ENCODE assay signal across 8 cellular contexts in the genomic region with DNA sequence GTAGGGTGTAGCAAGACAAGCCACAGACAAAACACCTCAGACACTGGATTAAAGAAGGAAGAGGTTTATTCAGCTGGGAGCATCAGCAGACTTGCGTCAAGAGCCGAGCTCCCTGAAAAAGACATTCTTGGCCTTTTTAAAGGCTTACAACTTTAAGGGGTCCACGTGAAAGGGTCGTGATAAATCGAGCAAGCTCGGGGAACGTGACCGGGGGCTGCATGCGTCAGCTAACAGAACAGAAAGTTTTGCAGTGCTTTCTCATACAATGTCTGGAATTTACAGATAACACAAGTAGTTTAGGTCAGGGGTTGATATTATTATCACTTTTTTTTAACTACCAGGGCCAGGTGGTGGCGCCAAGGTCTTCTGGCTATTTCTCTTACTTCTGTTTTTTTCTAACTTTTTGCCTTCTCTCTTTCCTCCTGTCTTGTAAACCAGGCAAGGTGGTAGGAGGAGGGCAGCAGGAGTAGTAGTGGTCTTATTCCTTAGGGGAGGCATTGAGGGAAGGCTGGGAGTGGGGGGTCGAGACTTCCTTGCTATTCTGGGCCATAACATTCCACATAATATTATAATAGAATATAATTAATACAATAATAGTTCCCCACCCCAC. TPM values are rescaled to one million over a fixed set of nuclear protein-coding genes. Genes with fewer than 3 reads are reported as not detected.
DNase-seq lines count a peak whose midpoint lies in the region; ATAC-seq, FAIRE-seq and TF ChIP-seq lines count a peak whose summit lies in the region.

No MANE protein-coding gene starts in this region.

- intact Hi-C loops in activated CD8-positive, alpha-beta T cell treated with anti-CD3 and anti-CD28 coated beads for 36 hours (cut with micrococcal nuclease): loop anchor here (10.0 kb wide), 1 partner anchor 195 kb away; no protein-coding TSS in a partner anchor
- intact Hi-C loops in HepG2 (cut with micrococcal nuclease; ENCODE audit: unreplicated experiment): loop anchor here (1.0 kb wide), 1 partner anchor 8 kb away; no protein-coding TSS in a partner anchor

- peak overlapping the region; percentile 76 for H3K9ac ChIP-seq in HepG2 (ENCODE audit: insufficient read depth, low read depth, low read length)

- TF ChIP-seq POLR2A in HepG2 (IDR thresholded peaks at IDR 0.05; ENCODE audit: insufficient read depth in 1 of 2, low read depth in 2 of 2, low read length in 2 of 2) (no peak), H54 (IDR thresholded peaks at IDR 0.05; ENCODE audit: low read depth, low read length) (no peak)

- H3K4me2 ChIP-seq in HepG2 (ENCODE audit: low read depth, low read length): peak overlapping the region; percentile 96

- TF ChIP-seq RAD21 in HepG2 (CRISPR knock-in tag; IDR thresholded peaks at IDR 0.05): no peak

- H3K79me2 ChIP-seq in ACC112 (ENCODE audit: control insufficient read depth, insufficient read depth, low read length, unreplicated experiment) (peaks cover 25% of the 10 kb centered on the region), HepG2 (ENCODE audit: insufficient read depth, low read length) (no peaks in the 10 kb centered on the region)

- POLR2A ChIA-PET in activated CD8-positive, alpha-beta T cell treated with anti-CD3 and anti-CD28 coated beads for 36 hours (lab: Charles Lee): interaction anchor here (1.1 kb wide), 1 partner anchor 44 kb away, joined by 3 read pairs; no protein-coding TSS in a partner anchor
- POLR2A ChIA-PET in HepG2 (lab: Yijun Ruan, JAX): interaction anchor here (0.7 to 2.9 kb wide), 14 partner anchors 8 to 289 kb away, joined by 3 to 15 read pairs (median 4); a partner anchor contains a TSS

- no peak for TF ChIP-seq EP300 in HepG2 (IDR thresholded peaks at IDR 0.05; ENCODE audit: low read depth in 2 of 2, low read length in 2 of 2)
- no peak for TF ChIP-seq EP300 in HepG2 (CRISPR knock-in tag; IDR thresholded peaks at IDR 0.05; ENCODE audit: borderline replicate concordance)

- no peaks in the 10 kb centered on the region for H4K20me1 ChIP-seq in HepG2 (ENCODE audit: insufficient read depth, low read length)

- H3K27me3 Mint-ChIP-seq in activated CD8-positive, alpha-beta T cell treated with anti-CD3 and anti-CD28 coated beads for 36 hours: no peaks in the 10 kb centered on the region

- DNase-seq in HUDEP-2 (lab: John Stamatoyannopoulos, UW; ENCODE audit: unreplicated experiment in 76 of 76) (peak in 71 of 76 experiments; percentile 19 to 93 (median 60)), HepG2 (ENCODE audit: low spot score) (no peak), H54 (ENCODE audit: insufficient read length, low spot score) (no peak), SK-N-DZ (ENCODE audit: low spot score) (no peak)
- peak; percentile 58 for DNase-seq in activated CD8-positive, alpha-beta T cell treated with anti-CD3 and anti-CD28 coated beads for 36 hours
- DNase-seq in NK-92 treated with Interleukin-12 subunit alpha and Interleukin-12 subunit beta, amount 100 ng/mL, for 24 hours (lab: John Stamatoyannopoulos, UW): no peak

- no peak for TF ChIP-seq CTCF in activated CD8-positive, alpha-beta T cell treated with anti-CD3 and anti-CD28 coated beads for 36 hours (IDR thresholded peaks at IDR 0.05)
- TF ChIP-seq CTCF in HepG2 (CRISPR knock-in tag; IDR thresholded peaks at IDR 0.05): peak; percentile 45

- no TSS peak for BruUV-seq in HepG2 (replicated peaks; lab: Mats Ljungman, UMichigan)

- peak overlapping the region; percentile 78 for H3K4me3 ChIP-seq in ACC112 (ENCODE audit: low read depth, low read length)
- H3K4me3 ChIP-seq in HepG2 (replicated peaks in 1 of 3; ENCODE audit: insufficient read depth in 1 of 3, low read depth in 2 of 3, low read length in 3 of 3): peak overlapping the region; percentile 41 to 77 (median 53)

- H3K27ac Mint-ChIP-seq in activated CD8-positive, alpha-beta T cell treated with anti-CD3 and anti-CD28 coated beads for 36 hours: no peak overlapping the region

- no peak overlapping the region for H3K4me3 Mint-ChIP-seq in activated CD8-positive, alpha-beta T cell treated with anti-CD3 and anti-CD28 coated beads for 36 hours

- H3K36me3 Mint-ChIP-seq in activated CD8-positive, alpha-beta T cell treated with anti-CD3 and anti-CD28 coated beads for 36 hours (ENCODE audit: low read depth): no peaks in the 10 kb centered on the region

- H2AFZ ChIP-seq in ACC112 (ENCODE audit: low read length, unreplicated experiment) (no peak overlapping the region), HepG2 (ENCODE audit: low read length) (no peak overlapping the region)

- H3K4me1 ChIP-seq in ACC112 (ENCODE audit: control insufficient read depth, insufficient read depth, low read length, unreplicated experiment): peaks cover 47% of the 10 kb centered on the region
- H3K4me1 ChIP-seq in HepG2 (ENCODE audit: insufficient read depth, low read length): peaks cover 94% of the 10 kb centered on the region

- H3K9me3 ChIP-seq in HepG2 (ENCODE audit: low read length): no peaks in the 10 kb centered on the region

- CTCF ChIA-PET in activated CD8-positive, alpha-beta T cell treated with anti-CD3 and anti-CD28 coated beads for 36 hours (lab: Charles Lee): interaction anchor here (0.7 to 2.3 kb wide), 3 partner anchors 15 to 200 kb away, joined by 3 to 8 read pairs (median 4); no protein-coding TSS in a partner anchor
- CTCF ChIA-PET in HepG2 (lab: Yijun Ruan, JAX; ENCODE audit: low intra/inter-chr PET ratio, low total read pairs): interaction anchor here (1.4 kb wide), 1 partner anchor 11 kb away, joined by 7 read pairs; no protein-coding TSS in a partner anchor

- H3K27me3 ChIP-seq in ACC112 (ENCODE audit: insufficient read depth, low read length): no peaks in the 10 kb centered on the region
- H3K27me3 ChIP-seq in HepG2 (ENCODE audit: control insufficient read depth in 1 of 2, insufficient read depth in 2 of 2, low read length in 2 of 2): no peaks in the 10 kb centered on the region

- in situ Hi-C loops in HepG2 (cut with HindIII; ENCODE audit: extremely low pct_ligation_motif_present, low pct_unique_long_range_greater_than_20kb): no loop called here

- H3K36me3 ChIP-seq in ACC112 (ENCODE audit: insufficient read depth, low read length) (no peaks in the 10 kb centered on the region), HepG2 (replicated peaks in 1 of 2; ENCODE audit: control insufficient read depth in 1 of 2, insufficient read depth in 2 of 2, low read length in 2 of 2) (no peaks in the 10 kb centered on the region)

- 2% methylated on average over 11 of the region's 11 CpGs for WGBS in HepG2 (ENCODE audit: low lambda C conversion rate)

- ATAC-seq in activated CD8-positive, alpha-beta T cell treated with anti-CD3 and anti-CD28 coated beads for 36 hours: no peak
- ATAC-seq in HepG2 (no peak), HG02884 (IDR thresholded peaks at IDR 0.05; ENCODE audit: unreplicated experiment) (no peak)

- H3K27ac ChIP-seq in ACC112 (ENCODE audit: low read depth, low read length) (peak overlapping the region; percentile 93), HepG2 (ENCODE audit: extremely low read length, insufficient read depth, low read length) (peak overlapping the region; percentile 78)

- H3K4me1 Mint-ChIP-seq in activated CD8-positive, alpha-beta T cell treated with anti-CD3 and anti-CD28 coated beads for 36 hours (ENCODE audit: low read depth): peaks cover 10% of the 10 kb centered on the region

- FAIRE-seq in HepG2 (lab: Jason Lieb, UNC) (no peak), H54 (lab: Jason Lieb, UNC) (no peak)

- no peaks in the 10 kb centered on the region for H3K9me3 Mint-ChIP-seq in activated CD8-positive, alpha-beta T cell treated with anti-CD3 and anti-CD28 coated beads for 36 hours

RNA-seq across cellular contexts. Expression of a gene that starts 0.6 kb away (rescaled TPM):
- under 1 TPM; 0.09 to 0.11 TPM for total RNA-seq in activated CD8-positive, alpha-beta T cell treated with anti-CD3 and anti-CD28 coated beads for 36 hours
- total RNA-seq in HepG2 (2016; rRNA removed; fragmentation: Illumina TruSeq; extraction: Trizol): 4.0 and 4.5 TPM in 2 replicates
- 0.62 and 0.91 TPM in 2 replicates for total RNA-seq in HepG2 (2016; cell fraction: cytosol; rRNA removed; fragmentation: Illumina TruSeq; extraction: Trizol; ENCODE audit: low read depth)
- 4.3 and 4.5 TPM in 2 replicates for total RNA-seq in HepG2 (2016; cell fraction: insoluble cytoplasmic fraction; rRNA removed; fragmentation: Illumina TruSeq; extraction: Trizol)
- 2.2 and 2.4 TPM in 2 replicates for total RNA-seq in HepG2 (2016; cell fraction: membrane; rRNA removed; fragmentation: Illumina TruSeq; extraction: Trizol)
- 1.6 and 2.1 TPM in 2 replicates for total RNA-seq in HepG2 (2016; cell fraction: nucleus; rRNA removed; fragmentation: Illumina TruSeq; extraction: Trizol)
- 5.1 and 6.7 TPM in 2 replicates for polyA plus RNA-seq in HepG2 (2011; rRNA removed)
- polyA plus RNA-seq in HepG2 (2011; cell fraction: cytosol; rRNA removed): 2.8 and 5.9 TPM in 2 replicates
- polyA plus RNA-seq in HepG2 (2011; cell fraction: nucleus; rRNA removed): 5.1 and 6.8 TPM in 2 replicates
- 2.1 and 3.2 TPM in 2 replicates for polyA plus RNA-seq in HepG2 (2012)
- polyA plus RNA-seq in HepG2 (2016; cell fraction: cytosol; fragmentation: Illumina TruSeq; extraction: Trizol; ENCODE audit: low read depth): 0.81 and 0.85 TPM in 2 replicates
- 4.5 and 4.7 TPM in 2 replicates for polyA plus RNA-seq in HepG2 (2016; cell fraction: insoluble cytoplasmic fraction; fragmentation: Illumina TruSeq; extraction: Trizol; ENCODE audit: low read depth)
- polyA plus RNA-seq in HepG2 (2016; cell fraction: membrane; fragmentation: Illumina TruSeq; extraction: Trizol; ENCODE audit: low read depth): 1.9 and 2.1 TPM in 2 replicates
- polyA plus RNA-seq in HepG2 (2016; cell fraction: nucleus; fragmentation: Illumina TruSeq; extraction: Trizol; ENCODE audit: insufficient read depth, low read depth): 4.1 and 4.6 TPM in 2 replicates
- polyA minus RNA-seq in HepG2 (2011; rRNA and poly(A)+ RNA removed; ENCODE audit: low replicate concordance): 7.3 and 37.4 TPM in 2 replicates
- polyA minus RNA-seq in HepG2 (2011; cell fraction: cytosol; rRNA and poly(A)+ RNA removed): 2.2 and 3.3 TPM in 2 replicates
- polyA minus RNA-seq in HepG2 (2011; cell fraction: nucleus; rRNA and poly(A)+ RNA removed): 1.6 and 3.1 TPM in 2 replicates
- polyA plus RNA-seq in SK-N-DZ (2014; cell fraction: cytosol; rRNA removed): 0.77 and 1.3 TPM in 2 replicates
- polyA plus RNA-seq in SK-N-DZ (2014; cell fraction: nucleus; rRNA removed): 1.1 TPM in 2 replicates

RNA-seq across cellular contexts. Expression of a gene that starts 5.6 kb away (rescaled TPM):
- total RNA-seq in activated CD8-positive, alpha-beta T cell treated with anti-CD3 and anti-CD28 coated beads for 36 hours: 10 to 100 TPM; 12.4 to 13.0 TPM
- 2.3 and 8.8 TPM in 2 replicates for total RNA-seq in HepG2 (2016; rRNA removed; fragmentation: Illumina TruSeq; extraction: Trizol)
- total RNA-seq in HepG2 (2016; cell fraction: cytosol; rRNA removed; fragmentation: Illumina TruSeq; extraction: Trizol; ENCODE audit: low read depth): 3.9 and 4.4 TPM in 2 replicates
- total RNA-seq in HepG2 (2016; cell fraction: insoluble cytoplasmic fraction; rRNA removed; fragmentation: Illumina TruSeq; extraction: Trizol): 2.9 and 9.2 TPM in 2 replicates
- total RNA-seq in HepG2 (2016; cell fraction: membrane; rRNA removed; fragmentation: Illumina TruSeq; extraction: Trizol): 4.6 and 5.3 TPM in 2 replicates
- total RNA-seq in HepG2 (2016; cell fraction: nucleus; rRNA removed; fragmentation: Illumina TruSeq; extraction: Trizol): 10.8 and 10.9 TPM in 2 replicates
- polyA plus RNA-seq in HepG2 (2011; rRNA removed): 18.9 and 25.3 TPM in 2 replicates
- 14.1 and 18.0 TPM in 2 replicates for polyA plus RNA-seq in HepG2 (2011; cell fraction: cytosol; rRNA removed)
- 71.1 and 107 TPM in 2 replicates for polyA plus RNA-seq in HepG2 (2011; cell fraction: nucleus; rRNA removed)
- 8.1 and 8.5 TPM in 2 replicates for polyA plus RNA-seq in HepG2 (2012)
- 1.5 and 2.4 TPM in 2 replicates for polyA plus RNA-seq in HepG2 (2016; cell fraction: cytosol; fragmentation: Illumina TruSeq; extraction: Trizol; ENCODE audit: low read depth)
- 2.4 and 2.7 TPM in 2 replicates for polyA plus RNA-seq in HepG2 (2016; cell fraction: insoluble cytoplasmic fraction; fragmentation: Illumina TruSeq; extraction: Trizol; ENCODE audit: low read depth)
- polyA plus RNA-seq in HepG2 (2016; cell fraction: membrane; fragmentation: Illumina TruSeq; extraction: Trizol; ENCODE audit: low read depth): 3.0 and 3.2 TPM in 2 replicates
- polyA plus RNA-seq in HepG2 (2016; cell fraction: nucleus; fragmentation: Illumina TruSeq; extraction: Trizol; ENCODE audit: insufficient read depth, low read depth): 17.9 and 19.5 TPM in 2 replicates
- 56.7 and 87.2 TPM in 2 replicates for polyA minus RNA-seq in HepG2 (2011; rRNA and poly(A)+ RNA removed; ENCODE audit: low replicate concordance)
- polyA minus RNA-seq in HepG2 (2011; cell fraction: cytosol; rRNA and poly(A)+ RNA removed): 10.2 and 12.8 TPM in 2 replicates
- 7.0 and 9.1 TPM in 2 replicates for polyA minus RNA-seq in HepG2 (2011; cell fraction: nucleus; rRNA and poly(A)+ RNA removed)
- 1.2 and 4.6 TPM in 2 replicates for polyA plus RNA-seq in SK-N-DZ (2014; cell fraction: cytosol; rRNA removed)
- polyA plus RNA-seq in SK-N-DZ (2014; cell fraction: nucleus; rRNA removed): 0.55 and 5.1 TPM in 2 replicates

RNA-seq across cellular contexts. Expression of a gene that starts 21.0 kb away (rescaled TPM):
- 100 to 1,000 TPM; 105 to 109 TPM for total RNA-seq in activated CD8-positive, alpha-beta T cell treated with anti-CD3 and anti-CD28 coated beads for 36 hours
- total RNA-seq in HepG2 (2016; rRNA removed; fragmentation: Illumina TruSeq; extraction: Trizol): 120 and 158 TPM in 2 replicates
- 120 and 122 TPM in 2 replicates for total RNA-seq in HepG2 (2016; cell fraction: cytosol; rRNA removed; fragmentation: Illumina TruSeq; extraction: Trizol; ENCODE audit: low read depth)
- 111 and 153 TPM in 2 replicates for total RNA-seq in HepG2 (2016; cell fraction: insoluble cytoplasmic fraction; rRNA removed; fragmentation: Illumina TruSeq; extraction: Trizol)
- 119 and 125 TPM in 2 replicates for total RNA-seq in HepG2 (2016; cell fraction: membrane; rRNA removed; fragmentation: Illumina TruSeq; extraction: Trizol)
- 68.1 and 87.4 TPM in 2 replicates for total RNA-seq in HepG2 (2016; cell fraction: nucleus; rRNA removed; fragmentation: Illumina TruSeq; extraction: Trizol)
- polyA plus RNA-seq in HepG2 (2011; rRNA removed): 96.7 and 101 TPM in 2 replicates
- 77.4 and 163 TPM in 2 replicates for polyA plus RNA-seq in HepG2 (2011; cell fraction: cytosol; rRNA removed)
- 142 and 151 TPM in 2 replicates for polyA plus RNA-seq in HepG2 (2011; cell fraction: nucleus; rRNA removed)
- 65.2 and 96.9 TPM in 2 replicates for polyA plus RNA-seq in HepG2 (2012)
- polyA plus RNA-seq in HepG2 (2016; cell fraction: cytosol; fragmentation: Illumina TruSeq; extraction: Trizol; ENCODE audit: low read depth): 109 and 135 TPM in 2 replicates
- polyA plus RNA-seq in HepG2 (2016; cell fraction: insoluble cytoplasmic fraction; fragmentation: Illumina TruSeq; extraction: Trizol; ENCODE audit: low read depth): 108 and 124 TPM in 2 replicates
- polyA plus RNA-seq in HepG2 (2016; cell fraction: membrane; fragmentation: Illumina TruSeq; extraction: Trizol; ENCODE audit: low read depth): 110 and 125 TPM in 2 replicates
- 158 and 161 TPM in 2 replicates for polyA plus RNA-seq in HepG2 (2016; cell fraction: nucleus; fragmentation: Illumina TruSeq; extraction: Trizol; ENCODE audit: insufficient read depth, low read depth)
- polyA minus RNA-seq in HepG2 (2011; rRNA and poly(A)+ RNA removed; ENCODE audit: low replicate concordance): 172 and 212 TPM in 2 replicates
- polyA minus RNA-seq in HepG2 (2011; cell fraction: cytosol; rRNA and poly(A)+ RNA removed): 66.2 and 72.5 TPM in 2 replicates
- polyA minus RNA-seq in HepG2 (2011; cell fraction: nucleus; rRNA and poly(A)+ RNA removed): 33.6 and 40.9 TPM in 2 replicates
- polyA plus RNA-seq in SK-N-DZ (2014; cell fraction: cytosol; rRNA removed): 239 and 267 TPM in 2 replicates
- 236 and 267 TPM in 2 replicates for polyA plus RNA-seq in SK-N-DZ (2014; cell fraction: nucleus; rRNA removed)

RNA-seq across cellular contexts. Expression of a gene that starts 29.3 kb away (rescaled TPM):
- total RNA-seq in activated CD8-positive, alpha-beta T cell treated with anti-CD3 and anti-CD28 coated beads for 36 hours: 100 to 1,000 TPM; 129 to 138 TPM
- total RNA-seq in HepG2 (2016; rRNA removed; fragmentation: Illumina TruSeq; extraction: Trizol): 9.9 and 48.0 TPM in 2 replicates
- 10.6 and 10.9 TPM in 2 replicates for total RNA-seq in HepG2 (2016; cell fraction: cytosol; rRNA removed; fragmentation: Illumina TruSeq; extraction: Trizol; ENCODE audit: low read depth)
- 7.6 and 52.5 TPM in 2 replicates for total RNA-seq in HepG2 (2016; cell fraction: insoluble cytoplasmic fraction; rRNA removed; fragmentation: Illumina TruSeq; extraction: Trizol)
- total RNA-seq in HepG2 (2016; cell fraction: membrane; rRNA removed; fragmentation: Illumina TruSeq; extraction: Trizol): 8.3 and 8.4 TPM in 2 replicates
- total RNA-seq in HepG2 (2016; cell fraction: nucleus; rRNA removed; fragmentation: Illumina TruSeq; extraction: Trizol): 57.2 and 73.6 TPM in 2 replicates
- 69.6 and 97.2 TPM in 2 replicates for polyA plus RNA-seq in HepG2 (2011; rRNA removed)
- 25.1 and 41.9 TPM in 2 replicates for polyA plus RNA-seq in HepG2 (2011; cell fraction: cytosol; rRNA removed)
- polyA plus RNA-seq in HepG2 (2011; cell fraction: nucleus; rRNA removed): 1,399 and 1,906 TPM in 2 replicates
- 23.6 and 37.0 TPM in 2 replicates for polyA plus RNA-seq in HepG2 (2012)
- 3.6 and 4.6 TPM in 2 replicates for polyA plus RNA-seq in HepG2 (2016; cell fraction: cytosol; fragmentation: Illumina TruSeq; extraction: Trizol; ENCODE audit: low read depth)
- polyA plus RNA-seq in HepG2 (2016; cell fraction: insoluble cytoplasmic fraction; fragmentation: Illumina TruSeq; extraction: Trizol; ENCODE audit: low read depth): 7.3 and 10.3 TPM in 2 replicates
- polyA plus RNA-seq in HepG2 (2016; cell fraction: membrane; fragmentation: Illumina TruSeq; extraction: Trizol; ENCODE audit: low read depth): 5.5 and 6.6 TPM in 2 replicates
- polyA plus RNA-seq in HepG2 (2016; cell fraction: nucleus; fragmentation: Illumina TruSeq; extraction: Trizol; ENCODE audit: insufficient read depth, low read depth): 176 and 189 TPM in 2 replicates
- 49.2 and 98.2 TPM in 2 replicates for polyA minus RNA-seq in HepG2 (2011; rRNA and poly(A)+ RNA removed; ENCODE audit: low replicate concordance)
- 22.7 and 28.6 TPM in 2 replicates for polyA minus RNA-seq in HepG2 (2011; cell fraction: cytosol; rRNA and poly(A)+ RNA removed)
- polyA minus RNA-seq in HepG2 (2011; cell fraction: nucleus; rRNA and poly(A)+ RNA removed): 100 and 121 TPM in 2 replicates
- polyA plus RNA-seq in SK-N-DZ (2014; cell fraction: cytosol; rRNA removed): 25.9 and 34.5 TPM in 2 replicates
- 992 and 1,068 TPM in 2 replicates for polyA plus RNA-seq in SK-N-DZ (2014; cell fraction: nucleus; rRNA removed)

Comparison
In these comparisons a context has a peak if more than half of its experiments do, and no peak if none do; other contexts are left out.
1. DNase-seq: peak in HUDEP-2 (71 of 76) and activated CD8-positive, alpha-beta T cell treated with anti-CD3 and anti-CD28 coated beads for 36 hours (single experiment); none in HepG2 (single experiment), H54 (single experiment), SK-N-DZ (single experiment) and NK-92 treated with Interleukin-12 subunit alpha and Interleukin-12 subunit beta, amount 100 ng/mL, for 24 hours (single experiment).